In genomic region chr20:46104262-46104661, GRCh38 we compare ENCODE assay signal across 27 cellular contexts.
"Had no signal": no experiment of that assay in that cellular context is flagged by ENCODE, and none has a peak within 500 bp of the region (broad histone marks: within the 10 kb centered on the region; RNA-seq: fewer than 3 reads in every experiment).

No MANE protein-coding gene starts in this region.

- H3K9me3 ChIP-seq: suprapubic skin, testis, thoracic aorta, thyroid gland, tibial artery, tibial nerve, transverse colon, upper lobe of left lung, upper lobe of right lung, uterus, vagina had no signal

- ATAC-seq: stimulated activated effector memory CD8-positive, alpha-beta T cell treated with anti-CD3 and anti-CD28 coated beads, Interleukin-12 subunit alpha, Interleukin-12 subunit beta, amount 100 ng/mL, for 72 hours; stimulated activated memory B cell treated with anti-CD40 and anti-IgM and Interleukin-4, amounts not matched to agents 10 μg/mL and 1 μg/mL and 100 μg/mL, for 72 hours; stimulated activated naive B cell treated with anti-CD40 and anti-IgM and Interleukin-4, amounts not matched to agents 10 μg/mL and 1 μg/mL and 100 μg/mL, for 72 hours; stimulated activated naive CD8-positive, alpha-beta T cell treated with anti-CD3 and anti-CD28 coated beads, Interleukin-15, amount 100 ng/mL, for 72 hours; stimulated activated naive CD8-positive, alpha-beta T cell treated with anti-CD3 and anti-CD28 coated beads, Interleukin-15, Interleukin-2, amounts not matched to agents 100 U/mL and 50 U/mL, for 24 hours; upper lobe of right lung had no signal

- H3K27me3 ChIP-seq: testis, thyroid gland, vagina had no signal

- H3K27ac ChIP-seq: stomach, suprapubic skin, testis, thoracic aorta, thyroid gland, tibial artery, tibial nerve, transverse colon, upper lobe of left lung, upper lobe of right lung, uterus, vagina had no signal

- FAIRE-seq: urothelium cell line had no signal

- H3K36me3 ChIP-seq: stomach, suprapubic skin, thoracic aorta, thyroid gland, tibial artery, tibial nerve, transverse colon, upper lobe of left lung, upper lobe of right lung, uterus, vagina had no signal

- H3K4me1 ChIP-seq: stomach, suprapubic skin, testis, transverse colon, upper lobe of right lung, uterus had no signal

- DNase-seq: stimulated activated CD4-positive, alpha-beta T cell treated with anti-CD3 and anti-CD28 coated beads, Interleukin-2, amount 100 ng/mL, for 48 hours; stimulated activated CD4-positive, alpha-beta T cell treated with anti-CD3 and anti-CD28 coated beads, Interleukin-4, amount 100 ng/mL, for 1 hour; stimulated activated CD4-positive, alpha-beta T cell treated with anti-CD3 and anti-CD28 coated beads, Interleukin-4, amount 100 ng/mL, for 24 hours; stimulated activated CD4-positive, alpha-beta T cell treated with anti-CD3 and anti-CD28 coated beads, Interleukin-4, amount 100 ng/mL, for 4 hours; stimulated activated CD8-positive, alpha-beta memory T cell treated with anti-CD3 and anti-CD28 coated beads, Interleukin-4, amount 100 ng/mL, for 48 hours; stimulated activated naive B cell treated with anti-CD40 and anti-IgM and Interleukin-4, amounts not matched to agents 10 μg/mL and 1 μg/mL and 100 μg/mL, for 72 hours; stimulated activated naive CD4-positive, alpha-beta T cell; stimulated activated naive CD4-positive, alpha-beta T cell treated with Interleukin-2 at 50 U/mL for 16 hours; stimulated activated naive CD8-positive, alpha-beta T cell treated with anti-CD3 and anti-CD28 coated beads, Interleukin-15, amount 100 ng/mL, for 72 hours; stimulated activated naive CD8-positive, alpha-beta T cell treated with anti-CD3 and anti-CD28 coated beads, Interleukin-15, Interleukin-2, amounts not matched to agents 100 U/mL and 50 U/mL, for 24 hours; stomach; substantia nigra; testis; thyroid gland; tibial artery; transverse colon; trophoblast cell; upper lobe of left lung; upper lobe of right lung; uterus had no signal

- H3K4me3 ChIP-seq: stomach, suprapubic skin, testis, thoracic aorta, thyroid gland, tibial artery, tibial nerve, transverse colon, upper lobe of left lung, upper lobe of right lung, uterus, vagina had no signal
